Comparison of ENCODE assay signal across 21 cellular contexts in genomic region chr22:35863432-35863831, GRCh38.
DNase-seq lines count a peak whose midpoint lies in the region; TF ChIP-seq lines count a peak whose summit lies in the region.
"Had no signal": no experiment of that assay in that cellular context is flagged by ENCODE, and none has a peak within 500 bp of the region (broad histone marks: within the 10 kb centered on the region; RNA-seq: fewer than 3 reads in every experiment).

No MANE protein-coding gene starts in this region.

- H3K4me1 ChIP-seq in trophoblast cell (ENCODE audit: control insufficient read depth in 1 of 2, insufficient read depth in 2 of 2, low read length in 2 of 2): no peaks in the 10 kb centered on the region

- no peak overlapping the region for H4K12ac ChIP-seq in trophoblast cell (ENCODE audit: low read depth, low read length)

- no peak overlapping the region for H3K4ac ChIP-seq in trophoblast cell (ENCODE audit: low read depth, low read length)

- POLR2A ChIA-PET in HEK293T (lab: Yijun Ruan, JAX): no interaction called here
- POLR2A ChIA-PET in MCF 10A (lab: Yijun Ruan, JAX): interaction anchor here (1.4 to 1.8 kb wide), 2 partner anchors 25 to 32 kb away, joined by 4 to 5 read pairs; no protein-coding TSS in a partner anchor

- no peak overlapping the region for H2BK120ac ChIP-seq in trophoblast cell (ENCODE audit: insufficient read depth, low read length, poor library complexity)

- H3K79me2 ChIP-seq in trophoblast cell (ENCODE audit: control insufficient read depth, insufficient read depth, low read length, poor library complexity): no peaks in the 10 kb centered on the region

- no peaks in the 10 kb centered on the region for H3K9me3 ChIP-seq in trophoblast cell (ENCODE audit: insufficient read depth, low read depth, low read length)
- H3K9me3 ChIP-seq: heart left ventricle, ovary had no signal

- H2AFZ ChIP-seq in trophoblast cell (ENCODE audit: insufficient read depth, low read length, poor library complexity): no peak overlapping the region

- intact Hi-C loops in MCF 10A (cut with micrococcal nuclease): no loop called here

- H3K4me1 Mint-ChIP-seq in brain: peaks cover 85% of the 10 kb centered on the region
- H3K4me1 Mint-ChIP-seq in MCF 10A (ENCODE audit: insufficient read depth, unreplicated experiment): peaks cover 6% of the 10 kb centered on the region
- H3K4me1 Mint-ChIP-seq: activated B cell treated with CpG ODN at 0.5 μM for 24 hours; activated CD4-positive, alpha-beta memory T cell treated with anti-CD3 and anti-CD28 coated beads, Interleukin-2, amount 10 ng/mL, durations not matched to agents 7 days and 5 days; naive B cell; stimulated activated naive CD8-positive, alpha-beta T cell treated with anti-CD3 and anti-CD28 coated beads, Interleukin-15, amount 100 ng/mL, for 72 hours; T-helper 17 cell had no signal

- no peak overlapping the region for H3K18ac ChIP-seq in trophoblast cell (ENCODE audit: low read length)

- H3K4me2 ChIP-seq in trophoblast cell (ENCODE audit: low read length): no peak overlapping the region

- H3K36me3 ChIP-seq in trophoblast cell (ENCODE audit: control insufficient read depth in 1 of 2, insufficient read depth in 2 of 2, low read length in 2 of 2): no peaks in the 10 kb centered on the region
- H3K36me3 ChIP-seq: heart left ventricle, ovary had no signal

- TF ChIP-seq CTCF in brain (conservative IDR thresholded peaks at IDR 0.05) (no peak), MCF 10A (IDR thresholded peaks at IDR 0.05; ENCODE audit: unreplicated experiment) (no peak)

- H3K27ac Mint-ChIP-seq in brain (peak overlapping the region in 4 of 5 experiments; percentile 4 to 64 (median 38)), MCF 10A (ENCODE audit: low read depth, unreplicated experiment) (no peak overlapping the region)
- H3K27ac Mint-ChIP-seq: activated B cell treated with CpG ODN at 0.5 μM for 24 hours; activated CD4-positive, alpha-beta memory T cell treated with anti-CD3 and anti-CD28 coated beads, Interleukin-2, amount 10 ng/mL, durations not matched to agents 7 days and 5 days; effector memory CD8-positive, alpha-beta T cell; naive B cell; stimulated activated naive CD8-positive, alpha-beta T cell treated with anti-CD3 and anti-CD28 coated beads, Interleukin-15, amount 100 ng/mL, for 72 hours; T-helper 17 cell; type B pancreatic cell had no signal

- H3K27me3 ChIP-seq in trophoblast cell (ENCODE audit: insufficient read depth, low read length): no peaks in the 10 kb centered on the region
- H3K27me3 ChIP-seq: heart left ventricle, ovary had no signal

- in situ Hi-C loops in G401 (cut with HindIII; ENCODE audit: low sequenced_read_pairs): no loop called here

- H4K8ac ChIP-seq in trophoblast cell (ENCODE audit: low read depth, low read length): no peak overlapping the region

- H3K27me3 Mint-ChIP-seq in brain (no peaks in the 10 kb centered on the region), MCF 10A (ENCODE audit: insufficient read depth, unreplicated experiment) (no peaks in the 10 kb centered on the region)
- H3K27me3 Mint-ChIP-seq: activated B cell treated with CpG ODN at 0.5 μM for 24 hours; naive B cell; stimulated activated naive CD8-positive, alpha-beta T cell treated with anti-CD3 and anti-CD28 coated beads, Interleukin-15, amount 100 ng/mL, for 72 hours; T-helper 17 cell; type B pancreatic cell had no signal

- no peak overlapping the region for H2AK5ac ChIP-seq in trophoblast cell (ENCODE audit: low read length)

- H3K27ac ChIP-seq in trophoblast cell (ENCODE audit: low read depth, low read length): no peak overlapping the region
- H3K27ac ChIP-seq: ovary had no signal

- no TSS peak for BruUV-seq in MCF 10A (replicated peaks; lab: Mats Ljungman, UMichigan)

- no peak for DNase-seq in HEK293T (ENCODE audit: extremely low spot score)
- peak; percentile 80 to 93 for DNase-seq in NCI-H524 (lab: John Stamatoyannopoulos, UW)
- peak; percentile 32 to 71 for DNase-seq in trophoblast cell
- DNase-seq in MCF 10A (ENCODE audit: unreplicated experiment): no peak
- no peak for DNase-seq in cortex of kidney (lab: John Stamatoyannopoulos, UW)
- no peak for DNase-seq in G401 (ENCODE audit: low spot score)
- DNase-seq: activated B cell treated with CpG ODN at 0.5 μM for 24 hours; activated CD4-positive, alpha-beta memory T cell treated with anti-CD3 and anti-CD28 coated beads, Interleukin-2, amount 10 ng/mL, durations not matched to agents 7 days and 5 days; amniotic stem cell; cerebellar nuclear complex; effector memory CD8-positive, alpha-beta T cell; EL; heart left ventricle; naive B cell; NCI-H345; ovary; SHP77; stimulated activated naive CD8-positive, alpha-beta T cell treated with anti-CD3 and anti-CD28 coated beads, Interleukin-15, amount 100 ng/mL, for 72 hours; T-helper 17 cell had no signal

- H3K9me3 Mint-ChIP-seq in brain: no peaks in the 10 kb centered on the region
- no peaks in the 10 kb centered on the region for H3K9me3 Mint-ChIP-seq in MCF 10A (ENCODE audit: unreplicated experiment)
- H3K9me3 Mint-ChIP-seq: activated B cell treated with CpG ODN at 0.5 μM for 24 hours; activated CD4-positive, alpha-beta memory T cell treated with anti-CD3 and anti-CD28 coated beads, Interleukin-2, amount 10 ng/mL, durations not matched to agents 7 days and 5 days; effector memory CD8-positive, alpha-beta T cell; naive B cell; stimulated activated naive CD8-positive, alpha-beta T cell treated with anti-CD3 and anti-CD28 coated beads, Interleukin-15, amount 100 ng/mL, for 72 hours; type B pancreatic cell had no signal

- no peak overlapping the region for H3K14ac ChIP-seq in trophoblast cell (ENCODE audit: low read length)

- no peak overlapping the region for H2BK12ac ChIP-seq in trophoblast cell (ENCODE audit: low read length)

- H3K9ac ChIP-seq in trophoblast cell (ENCODE audit: low read length): no peak overlapping the region

- peak overlapping the region in 1 of 5 experiments; percentile 44 for H3K4me3 Mint-ChIP-seq in brain
- no peak overlapping the region for H3K4me3 Mint-ChIP-seq in MCF 10A (ENCODE audit: unreplicated experiment)
- H3K4me3 Mint-ChIP-seq: activated B cell treated with CpG ODN at 0.5 μM for 24 hours; activated CD4-positive, alpha-beta memory T cell treated with anti-CD3 and anti-CD28 coated beads, Interleukin-2, amount 10 ng/mL, durations not matched to agents 7 days and 5 days; effector memory CD8-positive, alpha-beta T cell; naive B cell; stimulated activated naive CD8-positive, alpha-beta T cell treated with anti-CD3 and anti-CD28 coated beads, Interleukin-15, amount 100 ng/mL, for 72 hours; T-helper 17 cell; type B pancreatic cell had no signal

- no peak overlapping the region for H3K4me3 ChIP-seq in trophoblast cell (ENCODE audit: low read depth, low read length)
- H3K4me3 ChIP-seq: heart left ventricle, ovary had no signal

- no peak overlapping the region for H2BK5ac ChIP-seq in trophoblast cell (ENCODE audit: low read depth, low read length, poor library complexity)

- no CpG with 5 or more reads among the region's 5 CpGs for WGBS in trophoblast cell (ENCODE audit: extremely low coverage, insufficient coverage, insufficient read length)

- no peaks in the 10 kb centered on the region for H3K79me1 ChIP-seq in trophoblast cell (ENCODE audit: low read length)

- H3K23ac ChIP-seq in trophoblast cell (ENCODE audit: low read length): no peak overlapping the region

- CTCF ChIA-PET in HEK293T (lab: Yijun Ruan, JAX): no interaction called here
- CTCF ChIA-PET in MCF 10A (lab: Yijun Ruan, JAX): interaction anchor here (0.7 to 0.9 kb wide), 2 partner anchors 15 to 21 kb away, joined by 3 read pairs; no protein-coding TSS in a partner anchor

- H3K36me3 Mint-ChIP-seq in brain: no peaks in the 10 kb centered on the region
- no peaks in the 10 kb centered on the region for H3K36me3 Mint-ChIP-seq in MCF 10A (ENCODE audit: insufficient read depth, unreplicated experiment)
- H3K36me3 Mint-ChIP-seq: naive B cell, type B pancreatic cell had no signal

- no peak overlapping the region for H4K91ac ChIP-seq in trophoblast cell (ENCODE audit: low read depth, low read length)

TF ChIP-seq in HEK293T, 16 proteins besides CTCF, POLR2A, EP300 and RAD21:
- TF ChIP-seq HDGF (IDR thresholded peaks at IDR 0.05; ENCODE audit: borderline replicate concordance) (no peak), PKNOX1 (IDR thresholded peaks at IDR 0.05) (peak; percentile 67)

Comparison
In these comparisons a context has a peak if more than half of its experiments do, and no peak if none do; other contexts are left out.
1. DNase-seq: peak in NCI-H524 (2 of 2) and trophoblast cell (2 of 2); none in HEK293T (single experiment), MCF 10A (single experiment), cortex of kidney (single experiment) and G401 (single experiment).